ENCODE assay signal across 14 cellular contexts in the genomic region with DNA sequence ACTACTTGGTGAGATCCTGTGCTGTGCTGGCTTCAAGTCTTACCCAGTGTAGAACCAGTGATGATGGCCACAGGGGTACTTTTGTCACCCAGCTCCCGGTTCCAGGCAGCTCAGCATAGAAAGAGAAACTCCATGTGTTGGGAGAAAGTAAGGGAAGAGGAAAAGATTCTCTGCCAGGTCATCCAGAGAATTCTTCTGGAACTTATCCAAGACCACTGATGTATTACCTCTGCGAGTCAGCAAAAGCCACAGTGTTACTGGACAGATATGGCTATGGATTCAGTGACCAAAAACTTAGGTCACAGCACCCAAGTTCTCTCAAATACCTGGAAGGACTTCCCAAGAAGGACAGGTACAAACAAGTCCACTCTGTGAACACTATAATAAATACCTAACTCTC.
"Had no signal": no experiment of that assay in that cellular context is flagged by ENCODE, and none has a peak within 500 bp of the region (broad histone marks: within the 10 kb centered on the region; RNA-seq: fewer than 3 reads in every experiment).

No MANE protein-coding gene starts in this region.

- DNase-seq: effector memory CD4-positive, alpha-beta T cell; esophagus squamous epithelium; foreskin fibroblast; head of caudate nucleus; left ventricle myocardium inferior; lower lobe of right lung; midbrain; nucleus accumbens; ovary; right lobe of liver; stimulated activated CD4-positive, alpha-beta T cell treated with anti-CD3 and anti-CD28 coated beads, Interleukin-4, amount 100 ng/mL, for 1 hour; stimulated activated CD8-positive, alpha-beta memory T cell treated with anti-CD3 and anti-CD28 coated beads, Interleukin-4, amount 100 ng/mL, for 48 hours; stimulated activated naive CD8-positive, alpha-beta T cell treated with anti-CD3 and anti-CD28 coated beads, Interleukin-15, Interleukin-2, amounts not matched to agents 100 U/mL and 50 U/mL, for 24 hours; thyroid gland had no signal
